Comparison of ENCODE assay signal across 8 cellular contexts in genomic region chr6:78031228-78031627, GRCh38.
"Had no signal": no experiment of that assay in that cellular context is flagged by ENCODE, and none has a peak within 500 bp of the region (broad histone marks: within the 10 kb centered on the region; RNA-seq: fewer than 3 reads in every experiment).

No MANE protein-coding gene starts in this region.

- DNase-seq: H7, HFFc6, Kasumi-1, KG1 had no signal

- H3K27ac ChIP-seq: HL-60 had no signal

- ATAC-seq: GM23338, HCT116 had no signal

- H3K4me2 ChIP-seq: GM23338 had no signal

- H3K36me3 ChIP-seq: HAP-1 had no signal

- H2AFZ ChIP-seq: GM23338 had no signal

- H3K4me3 ChIP-seq: GM23338, HAP-1 had no signal

- H3K9me3 ChIP-seq: HAP-1 had no signal

- H3K4me1 ChIP-seq: HAP-1 had no signal
